In genomic region chr1:81414417-81415087, GRCh38 we compare ENCODE assay signal across 9 cellular contexts.
A peak's percentile ranks its signal among the peaks of the same experiment; 100 is the strongest.
DNase-seq lines count a peak whose midpoint lies in the region; FAIRE-seq and TF ChIP-seq lines count a peak whose summit lies in the region.
"Had no signal": no experiment of that assay in that cellular context is flagged by ENCODE, and none has a peak within 500 bp of the region (broad histone marks: within the 10 kb centered on the region; RNA-seq: fewer than 3 reads in every experiment).

No MANE protein-coding gene starts in this region.

- no peak overlapping the region for H3K27ac ChIP-seq in Karpas-422 (ENCODE audit: low read length)
- no peak overlapping the region for H3K27ac ChIP-seq in brain microvascular endothelial cell
- peak overlapping the region in 1 of 2 donors; percentile 28 for H3K27ac ChIP-seq in kidney (ENCODE audit: low read depth in 2 of 2, low read length in 2 of 2)
- no peak overlapping the region for H3K27ac ChIP-seq in tibial artery

- no peaks in the 10 kb centered on the region for H3K36me3 ChIP-seq in Karpas-422 (ENCODE audit: insufficient read depth, low read length)
- no peaks in the 10 kb centered on the region for H3K36me3 ChIP-seq in brain microvascular endothelial cell (replicated peaks)
- no peaks in the 10 kb centered on the region for H3K36me3 ChIP-seq in kidney (ENCODE audit: control insufficient read depth in 1 of 2, insufficient read depth in 2 of 2, low read length in 2 of 2)
- no peaks in the 10 kb centered on the region for H3K36me3 ChIP-seq in tibial artery

- intact Hi-C loops in kidney (cut with DNase I) (no loop called here), tibial artery (cut with DNase I; ENCODE audit: low total_unique reads) (no loop called here)

- no peaks in the 10 kb centered on the region for H3K4me1 Mint-ChIP-seq in activated CD4-positive, alpha-beta T cell treated with anti-CD3 and anti-CD28 coated beads, Interleukin-2, amount 10 ng/mL, durations not matched to agents 7 days and 5 days
- H3K4me1 Mint-ChIP-seq: central memory CD8-positive, alpha-beta T cell had no signal

- no peaks in the 10 kb centered on the region for H3K36me3 Mint-ChIP-seq in activated CD4-positive, alpha-beta T cell treated with anti-CD3 and anti-CD28 coated beads, Interleukin-2, amount 10 ng/mL, durations not matched to agents 7 days and 5 days (ENCODE audit: low read depth)

- no peaks in the 10 kb centered on the region for H3K9me2 ChIP-seq in Karpas-422 (replicated peaks; ENCODE audit: insufficient read depth, low read length)

- TF ChIP-seq CTCF in brain microvascular endothelial cell (IDR thresholded peaks at IDR 0.05; ENCODE audit: low read depth, low read length, missing control alignments) (peak; percentile 79), kidney (IDR thresholded peaks at IDR 0.05; ENCODE audit: borderline replicate concordance, extremely low read depth, insufficient read depth) (peak; percentile 78), tibial artery (IDR thresholded peaks at IDR 0.05) (peak; percentile 78 to 82)

- H3K4me3 Mint-ChIP-seq in activated CD4-positive, alpha-beta T cell treated with anti-CD3 and anti-CD28 coated beads, Interleukin-2, amount 10 ng/mL, durations not matched to agents 7 days and 5 days = no peak overlapping the region
- H3K4me3 Mint-ChIP-seq: central memory CD8-positive, alpha-beta T cell had no signal

- H3K4me3 ChIP-seq in Karpas-422 (ENCODE audit: low read length) (no peak overlapping the region), brain microvascular endothelial cell (ENCODE audit: low read depth, low read length) (no peak overlapping the region), kidney (ENCODE audit: low read length in 2 of 2) (peak overlapping the region in 1 of 2 donors; percentile 24), tibial artery (no peak overlapping the region)

- FAIRE-seq in H54 (lab: Jason Lieb, UNC) = peak; percentile 95
- FAIRE-seq in kidney (lab: Jason Lieb, UNC) = no peak

- H3K9me3 ChIP-seq in Karpas-422 (ENCODE audit: low read length) (peaks cover 14% of the 10 kb centered on the region), kidney (ENCODE audit: control insufficient read depth in 1 of 2, low read length in 2 of 2) (no peaks in the 10 kb centered on the region), tibial artery (no peaks in the 10 kb centered on the region)

- H3K9ac ChIP-seq in Karpas-422 (ENCODE audit: low read length) (no peak overlapping the region), kidney (ENCODE audit: low read length in 2 of 2) (no peak overlapping the region)

- H4K20me1 ChIP-seq in Karpas-422 (ENCODE audit: insufficient read depth, low read depth, low read length) = no peaks in the 10 kb centered on the region

- no peak for TF ChIP-seq POLR2A in H54 (IDR thresholded peaks at IDR 0.05; ENCODE audit: low read depth, low read length)

- H3K79me2 ChIP-seq in Karpas-422 (ENCODE audit: low read length) = no peaks in the 10 kb centered on the region

- H2AFZ ChIP-seq in Karpas-422 (ENCODE audit: low read length) = no peak overlapping the region

- POLR2A ChIA-PET in activated CD4-positive, alpha-beta T cell treated with anti-CD3 and anti-CD28 coated beads, Interleukin-2, amount 10 ng/mL, durations not matched to agents 7 days and 5 days (lab: Charles Lee) = interaction anchor here (0.6 kb wide), 1 partner anchor 25 kb away, joined by 4 read pairs; no protein-coding TSS in a partner anchor

- CTCF ChIA-PET in activated CD4-positive, alpha-beta T cell treated with anti-CD3 and anti-CD28 coated beads, Interleukin-2, amount 10 ng/mL, durations not matched to agents 7 days and 5 days (lab: Charles Lee) = no interaction called here

- in situ Hi-C loops in brain microvascular endothelial cell (cut with HindIII; ENCODE audit: low pct_ligation_motif_present, low sequenced_read_pairs) = no loop called here

- H3K27me3 Mint-ChIP-seq in activated CD4-positive, alpha-beta T cell treated with anti-CD3 and anti-CD28 coated beads, Interleukin-2, amount 10 ng/mL, durations not matched to agents 7 days and 5 days = no peaks in the 10 kb centered on the region
- H3K27me3 Mint-ChIP-seq: central memory CD8-positive, alpha-beta T cell had no signal

- H3K27me3 ChIP-seq in Karpas-422 (ENCODE audit: low read length) (no peaks in the 10 kb centered on the region), brain microvascular endothelial cell (replicated peaks) (no peaks in the 10 kb centered on the region), tibial artery (no peaks in the 10 kb centered on the region)

- H3K4me1 ChIP-seq in Karpas-422 (ENCODE audit: low read length) (no peaks in the 10 kb centered on the region), kidney (ENCODE audit: control insufficient read depth in 1 of 2, insufficient read depth in 1 of 2, low read depth in 1 of 2, low read length in 2 of 2) (peaks cover 0 to 5% of the 10 kb centered on the region in 2 donors), tibial artery (peaks cover 0 to 26% (median 10%) of the 10 kb centered on the region in 4 donors)

- H3K27ac Mint-ChIP-seq in activated CD4-positive, alpha-beta T cell treated with anti-CD3 and anti-CD28 coated beads, Interleukin-2, amount 10 ng/mL, durations not matched to agents 7 days and 5 days = no peak overlapping the region

- peak; percentile 12 for DNase-seq in activated CD4-positive, alpha-beta T cell treated with anti-CD3 and anti-CD28 coated beads, Interleukin-2, amount 10 ng/mL, durations not matched to agents 7 days and 5 days
- DNase-seq in activated CD4-positive, alpha-beta T cell treated with anti-CD3 and anti-CD28 coated beads for 1 hour = no peak
- DNase-seq in H54 (ENCODE audit: insufficient read length, low spot score) = peak; percentile 52
- peak; percentile 41 for DNase-seq in Karpas-422
- DNase-seq in brain microvascular endothelial cell = peak; percentile 7
- peak; percentile 84 for DNase-seq in kidney
- DNase-seq in tibial artery = peak; percentile 63 to 82
- DNase-seq in DMS153 treated with DMSO at 0.1 percent for 48 hours (lab: John Stamatoyannopoulos, UW; ENCODE audit: unreplicated experiment) = no peak

- H3K9me3 Mint-ChIP-seq in activated CD4-positive, alpha-beta T cell treated with anti-CD3 and anti-CD28 coated beads, Interleukin-2, amount 10 ng/mL, durations not matched to agents 7 days and 5 days = no peaks in the 10 kb centered on the region

- no peak overlapping the region for H3K4me2 ChIP-seq in Karpas-422 (ENCODE audit: low read depth, low read length, poor library complexity, severe bottlenecking)

Comparison
In these comparisons a context has a peak if more than half of its experiments do, and no peak if none do; other contexts are left out.
1. DNase-seq: peak in activated CD4-positive, alpha-beta T cell treated with anti-CD3 and anti-CD28 coated beads, Interleukin-2, amount 10 ng/mL, durations not matched to agents 7 days and 5 days (single experiment), H54 (single experiment), Karpas-422 (single experiment), brain microvascular endothelial cell (single experiment), kidney (single experiment) and tibial artery (2 of 2); none in activated CD4-positive, alpha-beta T cell treated with anti-CD3 and anti-CD28 coated beads for 1 hour (single experiment) and DMS153 treated with DMSO at 0.1 percent for 48 hours (single experiment).
2. Peak in every context shown above with its lines, with median percentiles within 50 percentile points of each other: CTCF ChIP-seq.